Comparison of ENCODE assay signal across 18 cellular contexts in genomic region chr3:174229916-174230315, GRCh38.
A peak's percentile ranks its signal among the peaks of the same experiment; 100 is the strongest.
DNase-seq lines count a peak whose midpoint lies in the region; ATAC-seq and TF ChIP-seq lines count a peak whose summit lies in the region.
"Had no signal": no experiment of that assay in that cellular context is flagged by ENCODE, and none has a peak within 500 bp of the region (broad histone marks: within the 10 kb centered on the region; RNA-seq: fewer than 3 reads in every experiment).

No MANE protein-coding gene starts in this region.

- H3K36me3 Mint-ChIP-seq in WTC11 = peaks cover 8% of the 10 kb centered on the region
- H3K36me3 Mint-ChIP-seq in activated naive CD4-positive, alpha-beta T cell treated with anti-CD3 and anti-CD28 coated beads, Interleukin-2, amount 50 U/mL, for 72 hours = no peaks in the 10 kb centered on the region
- H3K36me3 Mint-ChIP-seq: CD14-positive monocyte had no signal

- H3K4me1 Mint-ChIP-seq in WTC11 = peaks cover 67% of the 10 kb centered on the region
- H3K4me1 Mint-ChIP-seq: CD14-positive monocyte had no signal

- POLR2A ChIA-PET in WTC11 (lab: Charles Lee) = no interaction called here

- DNase-seq in GM03348 (ENCODE audit: low spot score) (peak; percentile 24), WTC11 (ENCODE audit: low spot score) (no peak), fibroblast of gingiva (ENCODE audit: low read depth) (peak; percentile 18), skeletal muscle cell (ENCODE audit: low read depth) (peak; percentile 84), NCI-H146 (lab: John Stamatoyannopoulos, UW) (no peak), NCI-H1694 (lab: John Stamatoyannopoulos, UW) (no peak)
- DNase-seq in activated naive CD4-positive, alpha-beta T cell treated with anti-CD3 and anti-CD28 coated beads, Interleukin-2, amount 50 U/mL, for 72 hours (ENCODE audit: low spot score in 2 of 2) = no peak
- DNase-seq: AML-193, MM.1S, NCI-H1092 treated with DMSO at 0.1 percent for 48 hours, NCI-H187, NCI-H69, OCI-M1, RPMI8226, SIG-M5 had no signal

- no peak overlapping the region for H3K4me3 ChIP-seq in skeletal muscle cell (ENCODE audit: low read depth, low read length)
- H3K4me3 ChIP-seq: A549 had no signal

- H3K4me3 Mint-ChIP-seq in WTC11 = no peak overlapping the region
- H3K4me3 Mint-ChIP-seq: CD14-positive monocyte had no signal

- H3K9me3 Mint-ChIP-seq in WTC11 = peaks cover 9% of the 10 kb centered on the region
- peaks cover 3% of the 10 kb centered on the region in 2 donors for H3K9me3 Mint-ChIP-seq in activated naive CD4-positive, alpha-beta T cell treated with anti-CD3 and anti-CD28 coated beads, Interleukin-2, amount 50 U/mL, for 72 hours

- no peak for TF ChIP-seq CTCF in WTC11 (IDR thresholded peaks at IDR 0.05)

- no peak for ATAC-seq in WTC11
- ATAC-seq in HG02678 (IDR thresholded peaks at IDR 0.05; ENCODE audit: unreplicated experiment) = no peak
- ATAC-seq in activated naive CD4-positive, alpha-beta T cell treated with anti-CD3 and anti-CD28 coated beads, Interleukin-2, amount 50 U/mL, for 72 hours = no peak
- ATAC-seq: A549 had no signal

- CTCF ChIA-PET in WTC11 (lab: Charles Lee) = no interaction called here

- peak overlapping the region; percentile 94 for H3K27ac Mint-ChIP-seq in WTC11
- no peak overlapping the region for H3K27ac Mint-ChIP-seq in activated naive CD4-positive, alpha-beta T cell treated with anti-CD3 and anti-CD28 coated beads, Interleukin-2, amount 50 U/mL, for 72 hours
- H3K27ac Mint-ChIP-seq: CD14-positive monocyte had no signal

- H3K27me3 Mint-ChIP-seq in WTC11 (ENCODE audit: low read depth) = no peaks in the 10 kb centered on the region

TF ChIP-seq in WTC11, 78 proteins besides CTCF, POLR2A, EP300 and RAD21:
- no peak for TF ChIP-seq NFYB (CRISPR knock-in tag; conservative IDR thresholded peaks at IDR 0.05; ENCODE audit: low read depth)
- TF ChIP-seq FOXK1 (CRISPR knock-in tag; IDR thresholded peaks at IDR 0.05) = no peak
- TF ChIP-seq ZNF317 (CRISPR knock-in tag; IDR thresholded peaks at IDR 0.05; ENCODE audit: borderline replicate concordance, low read depth) = no peak
- TF ChIP-seq, protein P1, sequence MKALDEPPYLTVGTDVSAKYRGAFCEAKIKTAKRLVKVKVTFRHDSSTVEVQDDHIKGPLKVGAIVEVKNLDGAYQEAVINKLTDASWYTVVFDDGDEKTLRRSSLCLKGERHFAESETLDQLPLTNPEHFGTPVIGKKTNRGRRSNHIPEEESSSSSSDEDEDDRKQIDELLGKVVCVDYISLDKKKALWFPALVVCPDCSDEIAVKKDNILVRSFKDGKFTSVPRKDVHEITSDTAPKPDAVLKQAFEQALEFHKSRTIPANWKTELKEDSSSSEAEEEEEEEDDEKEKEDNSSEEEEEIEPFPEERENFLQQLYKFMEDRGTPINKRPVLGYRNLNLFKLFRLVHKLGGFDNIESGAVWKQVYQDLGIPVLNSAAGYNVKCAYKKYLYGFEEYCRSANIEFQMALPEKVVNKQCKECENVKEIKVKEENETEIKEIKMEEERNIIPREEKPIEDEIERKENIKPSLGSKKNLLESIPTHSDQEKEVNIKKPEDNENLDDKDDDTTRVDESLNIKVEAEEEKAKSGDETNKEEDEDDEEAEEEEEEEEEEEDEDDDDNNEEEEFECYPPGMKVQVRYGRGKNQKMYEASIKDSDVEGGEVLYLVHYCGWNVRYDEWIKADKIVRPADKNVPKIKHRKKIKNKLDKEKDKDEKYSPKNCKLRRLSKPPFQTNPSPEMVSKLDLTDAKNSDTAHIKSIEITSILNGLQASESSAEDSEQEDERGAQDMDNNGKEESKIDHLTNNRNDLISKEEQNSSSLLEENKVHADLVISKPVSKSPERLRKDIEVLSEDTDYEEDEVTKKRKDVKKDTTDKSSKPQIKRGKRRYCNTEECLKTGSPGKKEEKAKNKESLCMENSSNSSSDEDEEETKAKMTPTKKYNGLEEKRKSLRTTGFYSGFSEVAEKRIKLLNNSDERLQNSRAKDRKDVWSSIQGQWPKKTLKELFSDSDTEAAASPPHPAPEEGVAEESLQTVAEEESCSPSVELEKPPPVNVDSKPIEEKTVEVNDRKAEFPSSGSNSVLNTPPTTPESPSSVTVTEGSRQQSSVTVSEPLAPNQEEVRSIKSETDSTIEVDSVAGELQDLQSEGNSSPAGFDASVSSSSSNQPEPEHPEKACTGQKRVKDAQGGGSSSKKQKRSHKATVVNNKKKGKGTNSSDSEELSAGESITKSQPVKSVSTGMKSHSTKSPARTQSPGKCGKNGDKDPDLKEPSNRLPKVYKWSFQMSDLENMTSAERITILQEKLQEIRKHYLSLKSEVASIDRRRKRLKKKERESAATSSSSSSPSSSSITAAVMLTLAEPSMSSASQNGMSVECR (CRISPR knock-in tag; IDR thresholded peaks at IDR 0.05; ENCODE audit: borderline replicate concordance) = no peak
- TF ChIP-seq HMGA2 (CRISPR knock-in tag; IDR thresholded peaks at IDR 0.05) = no peak
- no peak for TF ChIP-seq PRRX2 (CRISPR knock-in tag; IDR thresholded peaks at IDR 0.05)
- no peak for TF ChIP-seq OVOL2 (CRISPR knock-in tag; IDR thresholded peaks at IDR 0.05; ENCODE audit: borderline replicate concordance)
- no peak for TF ChIP-seq NFATC4 (CRISPR knock-in tag; IDR thresholded peaks at IDR 0.05)
- TF ChIP-seq, protein P2, sequence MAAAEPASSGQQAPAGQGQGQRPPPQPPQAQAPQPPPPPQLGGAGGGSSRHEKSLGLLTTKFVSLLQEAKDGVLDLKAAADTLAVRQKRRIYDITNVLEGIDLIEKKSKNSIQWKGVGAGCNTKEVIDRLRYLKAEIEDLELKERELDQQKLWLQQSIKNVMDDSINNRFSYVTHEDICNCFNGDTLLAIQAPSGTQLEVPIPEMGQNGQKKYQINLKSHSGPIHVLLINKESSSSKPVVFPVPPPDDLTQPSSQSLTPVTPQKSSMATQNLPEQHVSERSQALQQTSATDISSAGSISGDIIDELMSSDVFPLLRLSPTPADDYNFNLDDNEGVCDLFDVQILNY (CRISPR knock-in tag; IDR thresholded peaks at IDR 0.05) = no peak
- no peak for TF ChIP-seq ZNF423 (CRISPR knock-in tag; IDR thresholded peaks at IDR 0.05)
- TF ChIP-seq, protein P3, sequence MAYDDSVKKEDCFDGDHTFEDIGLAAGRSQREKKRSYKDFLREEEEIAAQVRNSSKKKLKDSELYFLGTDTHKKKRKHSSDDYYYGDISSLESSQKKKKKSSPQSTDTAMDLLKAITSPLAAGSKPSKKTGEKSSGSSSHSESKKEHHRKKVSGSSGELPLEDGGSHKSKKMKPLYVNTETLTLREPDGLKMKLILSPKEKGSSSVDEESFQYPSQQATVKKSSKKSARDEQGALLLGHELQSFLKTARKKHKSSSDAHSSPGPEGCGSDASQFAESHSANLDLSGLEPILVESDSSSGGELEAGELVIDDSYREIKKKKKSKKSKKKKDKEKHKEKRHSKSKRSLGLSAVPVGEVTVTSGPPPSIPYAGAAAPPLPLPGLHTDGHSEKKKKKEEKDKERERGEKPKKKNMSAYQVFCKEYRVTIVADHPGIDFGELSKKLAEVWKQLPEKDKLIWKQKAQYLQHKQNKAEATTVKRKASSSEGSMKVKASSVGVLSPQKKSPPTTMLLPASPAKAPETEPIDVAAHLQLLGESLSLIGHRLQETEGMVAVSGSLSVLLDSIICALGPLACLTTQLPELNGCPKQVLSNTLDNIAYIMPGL (CRISPR knock-in tag; IDR thresholded peaks at IDR 0.05) = no peak
- TF ChIP-seq GTF2I (CRISPR knock-in tag; conservative IDR thresholded peaks at IDR 0.05) = no peak

Comparison
In these comparisons a context has a peak if more than half of its experiments do, and no peak if none do; other contexts are left out.
1. DNase-seq: peak in GM03348 (single experiment), fibroblast of gingiva (single experiment) and skeletal muscle cell (single experiment); none in WTC11 (single experiment), NCI-H146 (single experiment), NCI-H1694 (single experiment) and activated naive CD4-positive, alpha-beta T cell treated with anti-CD3 and anti-CD28 coated beads, Interleukin-2, amount 50 U/mL, for 72 hours (0 of 2).